Comparison of ENCODE assay signal across 8 cellular contexts in genomic region chr10:94963901-94964300, GRCh38.
DNase-seq lines count a peak whose midpoint lies in the region; ATAC-seq lines count a peak whose summit lies in the region.

No MANE protein-coding gene starts in this region.

- peak; percentile 79 for ATAC-seq in GM18519 (IDR thresholded peaks at IDR 0.05; ENCODE audit: low FRiP score, unreplicated experiment)
- ATAC-seq in HG03520 (IDR thresholded peaks at IDR 0.05; ENCODE audit: unreplicated experiment) = peak; percentile 71
- ATAC-seq in HG03457 (IDR thresholded peaks at IDR 0.05; ENCODE audit: unreplicated experiment) = no peak

- DNase-seq in ACHN (peak; percentile 57), RKO (ENCODE audit: low spot score) (peak; percentile 74), fibroblast of peridontal ligament (ENCODE audit: extremely low read depth) (peak; percentile 9), retina (peak; percentile 30), COR-L47 (lab: John Stamatoyannopoulos, UW) (no peak)

- in situ Hi-C loops in ACHN (cut with HindIII; ENCODE audit: low pct_ligation_motif_present, low pct_unique_long_range_greater_than_20kb, low sequenced_read_pairs) = no loop called here
